ENCODE assay signal across 14 cellular contexts in the genomic region with DNA sequence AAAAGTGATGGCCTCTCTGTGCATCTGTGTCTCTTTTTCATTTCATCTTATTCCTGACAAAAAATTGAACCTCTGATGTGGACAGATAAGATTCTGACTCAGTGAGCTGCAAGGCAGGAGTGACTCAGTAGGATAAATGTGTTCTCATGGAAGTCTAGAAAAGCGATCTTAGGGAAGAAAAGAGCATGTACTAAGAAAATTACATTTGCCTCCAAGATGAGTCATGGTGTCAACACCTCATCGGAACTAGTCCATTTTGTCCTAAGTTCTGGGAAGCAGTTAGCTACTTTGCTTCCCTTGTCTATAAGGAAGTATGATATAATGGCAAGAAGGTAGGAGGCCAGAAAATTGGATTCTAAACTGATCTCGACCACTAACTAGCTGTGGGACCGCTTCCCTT.
"Had no signal": no experiment of that assay in that cellular context is flagged by ENCODE, and none has a peak within 500 bp of the region (broad histone marks: within the 10 kb centered on the region; RNA-seq: fewer than 3 reads in every experiment).

No MANE protein-coding gene starts in this region.

- H3K27ac ChIP-seq: coronary artery had no signal

- H3K4me3 ChIP-seq: coronary artery had no signal

- DNase-seq: activated CD4-positive, alpha-beta T cell treated with anti-CD3 and anti-CD28 coated beads, Interleukin-2, amount 50 U/mL, for 48 hours; activated gamma-delta T cell; activated naive CD8-positive, alpha-beta T cell treated with anti-CD3 and anti-CD28 coated beads for 36 hours; activated T-cell treated with anti-CD3 and anti-CD28 coated beads, Interleukin-2, amount 50 U/mL, for 4 hours; anterior cingulate cortex; central memory CD4-positive, alpha-beta T cell; effector CD4-positive, alpha-beta T cell; glutamatergic neuron; nucleus accumbens; stimulated activated CD4-positive, alpha-beta T cell treated with anti-CD3 and anti-CD28 coated beads, Interleukin-2, amount 100 ng/mL, for 48 hours; stimulated activated CD8-positive, alpha-beta memory T cell treated with anti-CD3 and anti-CD28 coated beads, Interleukin-4, amount 100 ng/mL, for 48 hours; stimulated activated naive CD8-positive, alpha-beta T cell treated with anti-CD3 and anti-CD28 coated beads, Interleukin-15, Interleukin-2, amounts not matched to agents 100 U/mL and 50 U/mL, for 24 hours; T-helper 2 cell had no signal
